In the genomic region with DNA sequence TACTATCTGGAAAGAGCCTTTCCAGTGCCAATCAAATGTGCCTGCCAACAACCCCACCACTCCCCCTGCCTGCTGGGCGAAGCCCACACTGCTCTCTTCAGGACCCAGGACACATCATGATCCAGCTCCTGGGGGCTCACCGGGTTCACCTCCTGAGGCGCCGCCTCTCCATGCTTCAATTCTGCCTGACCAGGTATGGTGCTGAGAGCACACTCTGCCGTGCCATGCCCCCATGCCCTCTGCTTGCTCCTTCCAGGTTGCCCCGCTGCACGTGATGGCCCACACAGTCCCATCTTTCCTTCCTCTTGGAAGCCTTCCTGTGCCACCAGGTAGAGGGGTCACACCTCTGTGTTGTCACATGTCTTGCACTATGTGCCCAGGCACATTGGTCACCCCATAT, we compare ENCODE assay signal across 21 cellular contexts. TPM values are rescaled to one million over a fixed set of nuclear protein-coding genes. Genes with fewer than 3 reads are reported as not detected.
"Had no signal": no experiment of that assay in that cellular context is flagged by ENCODE, and none has a peak within 500 bp of the region (broad histone marks: within the 10 kb centered on the region; RNA-seq: fewer than 3 reads in every experiment).

No MANE protein-coding gene starts in this region.

- H3K4me1 ChIP-seq: SJSA1 had no signal

- H3K27me3 ChIP-seq: SJSA1 had no signal

- H3K4me3 ChIP-seq: SJSA1, SK-N-MC had no signal

- H3K9me3 ChIP-seq: SJSA1 had no signal

- DNase-seq: KBM-7, NCI-H1105 treated with DMSO at 0.1 percent for 48 hours, NCI-H1417 treated with DMSO at 0.1 percent for 48 hours, NCI-H146, NCI-H1694 treated with DMSO at 0.1 percent for 48 hours, NCI-H1930, NCI-H2081, NCI-H2107, NCI-H2227 treated with DMSO at 0.1 percent for 48 hours, NCI-H524, NCI-H526 treated with DMSO at 0.1 percent for 48 hours, NCI-H748 treated with DMSO at 0.1 percent for 48 hours, Right ventricle myocardium superior, RPMI8226, SIG-M5 had no signal

- H3K27ac ChIP-seq: SJSA1, SK-N-MC had no signal

RNA-seq across cellular contexts. Expression of gene ASB18, which starts 47.5 kb away (rescaled TPM):
- total RNA-seq: HT-29, LHCN-M2, MCF 10A, NCI-H460 had no signal

RNA-seq across cellular contexts. Expression of gene GBX2, which starts 48.5 kb away (rescaled TPM):
- total RNA-seq: HT-29, MCF 10A, Right ventricle myocardium superior had no signal
